Comparison of ENCODE assay signal across 8 cellular contexts in the genomic region with DNA sequence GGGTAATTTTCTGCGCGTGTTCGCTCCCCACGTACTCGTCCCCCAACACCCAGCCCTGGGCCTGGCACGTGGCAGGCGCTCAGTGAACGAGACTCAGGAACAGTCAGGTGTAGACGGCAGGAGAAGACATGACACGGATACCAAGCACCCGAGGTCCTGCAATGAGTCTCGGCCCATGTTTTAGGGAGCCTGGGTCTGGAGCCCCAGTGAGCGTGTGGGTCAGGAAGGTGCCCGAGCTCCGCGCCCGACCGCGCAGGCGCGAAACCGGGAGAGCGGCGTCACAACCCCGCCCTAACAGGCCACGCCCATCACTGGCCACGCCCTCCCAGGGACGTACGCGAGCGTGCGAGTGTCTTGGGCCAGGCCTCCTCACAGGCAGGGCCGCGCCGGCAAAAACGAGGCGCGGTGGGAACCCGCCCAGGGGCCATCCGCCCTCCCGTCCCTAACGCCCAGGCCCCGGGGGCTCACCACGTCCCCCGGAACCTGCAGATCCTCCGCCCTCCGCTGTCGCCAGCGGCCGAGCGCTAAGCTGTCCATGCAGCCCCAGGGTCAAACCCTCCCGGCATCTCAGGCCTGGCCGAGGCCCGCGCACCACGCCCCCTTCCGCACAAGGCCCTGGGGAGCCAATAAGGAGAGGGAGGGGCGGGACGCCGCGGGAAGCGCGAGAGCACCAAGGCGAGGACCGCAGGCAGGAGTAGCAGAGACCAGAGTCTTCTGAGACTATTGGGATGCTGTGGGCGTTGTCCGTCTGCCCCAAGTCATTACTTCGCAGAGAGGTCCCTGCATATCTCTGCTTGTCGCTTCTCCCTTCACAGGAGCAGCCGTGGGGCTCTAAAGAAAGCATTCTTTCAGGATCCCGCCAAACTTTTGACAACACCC. TPM values are rescaled to one million over a fixed set of nuclear protein-coding genes. Genes with fewer than 3 reads are reported as not detected.
DNase-seq lines count a peak whose midpoint lies in the region; ATAC-seq, FAIRE-seq and TF ChIP-seq lines count a peak whose summit lies in the region.

Gene C10orf143 (minus strand): TSS at position 595 of the 879 bp plus-strand sequence. CDS start 58 bp downstream, at position 537.

- intact Hi-C loops in naive thymus-derived CD4-positive, alpha-beta T cell (cut with micrococcal nuclease): loop anchor here (1.0 to 5.0 kb wide), 16 partner anchors 17 to 1984 kb away; partner anchors contain the start of genes BNIP3 (in 2 of the 2), GLRX3 (in 2 of the 2), MGMT (in 2 of the 2) and EBF3 (in 1 of the 2)

- H3K36me3 ChIP-seq in DOHH2 (ENCODE audit: control insufficient read depth, low read length) (peaks cover 15% of the 10 kb centered on the region), GM23248 (ENCODE audit: low read depth) (no peaks in the 10 kb centered on the region), Karpas-422 (ENCODE audit: insufficient read depth, low read length) (no peaks in the 10 kb centered on the region)
- H3K36me3 ChIP-seq in naive thymus-derived CD4-positive, alpha-beta T cell (ENCODE audit: control insufficient read depth in 2 of 3, insufficient read depth in 3 of 3, low read length in 3 of 3): no peaks in the 10 kb centered on the region

- peak within 1 kb of the TSS; percentile 90 to 99 (median 98) for H3K27ac Mint-ChIP-seq in naive thymus-derived CD4-positive, alpha-beta T cell
- peak within 1 kb of the TSS; percentile 92 for H3K27ac Mint-ChIP-seq in stimulated activated memory B cell treated with anti-CD40 and anti-IgM and Interleukin-4, amounts not matched to agents 10 μg/mL and 1 μg/mL and 100 μg/mL, for 72 hours

- H2AFZ ChIP-seq in GM23248 (peak within 1 kb of the TSS; percentile 96), Karpas-422 (ENCODE audit: low read length) (peak within 1 kb of the TSS; percentile 94; the same call in 1 of the 2 replicates)

- WGBS in GM23248 (ENCODE audit: low coverage in 1 of 2, low lambda C conversion rate in 2 of 2, missing lambda C conversion rate in 2 of 2), 2 experiments: 1% methylated on average over 45 to 53 of the region's 71 CpGs

- in situ Hi-C loops in GM23248 (cut with MboI): no loop called here

- H3K9me2 ChIP-seq in DOHH2 (replicated peaks; ENCODE audit: control insufficient read depth, low read length) (no peaks in the 10 kb centered on the region), GM23248 (ENCODE audit: insufficient read depth) (no peaks in the 10 kb centered on the region), Karpas-422 (replicated peaks; ENCODE audit: insufficient read depth, low read length) (no peaks in the 10 kb centered on the region)

- H3K4me3 ChIP-seq in DOHH2 (ENCODE audit: low read length): peak within 1 kb of the TSS; percentile 99
- H3K4me3 ChIP-seq in GM23248: peak within 1 kb of the TSS; percentile 89
- peak within 1 kb of the TSS; percentile 99 for H3K4me3 ChIP-seq in Karpas-422 (ENCODE audit: low read length)
- peak within 1 kb of the TSS; percentile 100 for H3K4me3 ChIP-seq in naive thymus-derived CD4-positive, alpha-beta T cell (ENCODE audit: low read length)

- peak; percentile 89 for ATAC-seq in naive thymus-derived CD4-positive, alpha-beta T cell
- ATAC-seq in stimulated activated memory B cell treated with anti-CD40 and anti-IgM and Interleukin-4, amounts not matched to agents 10 μg/mL and 1 μg/mL and 100 μg/mL, for 72 hours: peak; percentile 93

- DNase-seq in GM23248: peak; percentile 99
- DNase-seq in Karpas-422: peak; percentile 99
- peak; percentile 88 for DNase-seq in RCC 7860 (ENCODE audit: low spot score)
- DNase-seq in activated T-helper 1 cell treated with anti-CD3 and anti-CD28 coated beads, Interleukin-2, amount 50 U/mL, for 16 hours (ENCODE audit: low read depth in 1 of 2, low spot score in 1 of 2): peak; percentile 97 to 98
- peak; percentile 98 for DNase-seq in fibroblast of gingiva (ENCODE audit: low read depth)
- peak; percentile 96 to 100 (median 99) for DNase-seq in naive thymus-derived CD4-positive, alpha-beta T cell

- H3F3A ChIP-seq in DOHH2 (ENCODE audit: control insufficient read depth, insufficient read depth) (no peaks in the 10 kb centered on the region), GM23248 (ENCODE audit: insufficient read depth) (0 out of 2 replicates have a peak, but pooled peaks cover 4% of the 10 kb centered on the region)

- peaks cover 49% of the 10 kb centered on the region for H3K79me2 ChIP-seq in DOHH2 (ENCODE audit: control insufficient read depth, low read length)
- H3K79me2 ChIP-seq in GM23248 (ENCODE audit: insufficient read depth): peaks cover 20% of the 10 kb centered on the region
- peaks cover 31% of the 10 kb centered on the region for H3K79me2 ChIP-seq in Karpas-422 (ENCODE audit: low read length)

- H3K27ac ChIP-seq in DOHH2 (ENCODE audit: low read depth, low read length) (peak within 1 kb of the TSS; percentile 74), GM23248 (peak within 1 kb of the TSS; percentile 93), Karpas-422 (ENCODE audit: low read length) (peak within 1 kb of the TSS; percentile 75)
- peak within 1 kb of the TSS; percentile 88 for H3K27ac ChIP-seq in naive thymus-derived CD4-positive, alpha-beta T cell (ENCODE audit: low read depth, low read length)

- peak; percentile 2 for FAIRE-seq in RCC 7860 (lab: Jason Lieb, UNC)

- peaks cover 27 to 67% (median 53%) of the 10 kb centered on the region in 7 donors for H3K4me1 Mint-ChIP-seq in naive thymus-derived CD4-positive, alpha-beta T cell
- H3K4me1 Mint-ChIP-seq in stimulated activated memory B cell treated with anti-CD40 and anti-IgM and Interleukin-4, amounts not matched to agents 10 μg/mL and 1 μg/mL and 100 μg/mL, for 72 hours: peaks cover 52% of the 10 kb centered on the region

- H3K27me3 Mint-ChIP-seq in naive thymus-derived CD4-positive, alpha-beta T cell: no peaks in the 10 kb centered on the region
- no peaks in the 10 kb centered on the region for H3K27me3 Mint-ChIP-seq in stimulated activated memory B cell treated with anti-CD40 and anti-IgM and Interleukin-4, amounts not matched to agents 10 μg/mL and 1 μg/mL and 100 μg/mL, for 72 hours

- H3K9ac ChIP-seq in GM23248 (peak within 1 kb of the TSS; percentile 95), Karpas-422 (ENCODE audit: low read length) (peak within 1 kb of the TSS; percentile 98)

- H3K4me3 Mint-ChIP-seq in naive thymus-derived CD4-positive, alpha-beta T cell: peak within 1 kb of the TSS; percentile 90 to 99 (median 98)
- H3K4me3 Mint-ChIP-seq in stimulated activated memory B cell treated with anti-CD40 and anti-IgM and Interleukin-4, amounts not matched to agents 10 μg/mL and 1 μg/mL and 100 μg/mL, for 72 hours: peak within 1 kb of the TSS; percentile 97

- H3K4me2 ChIP-seq in DOHH2 (ENCODE audit: low read length) (peak within 1 kb of the TSS; percentile 91), GM23248 (ENCODE audit: unreplicated experiment) (peak within 1 kb of the TSS; percentile 98), Karpas-422 (ENCODE audit: low read depth, low read length, poor library complexity, severe bottlenecking) (peak within 1 kb of the TSS; percentile 84)

- CTCF ChIA-PET in naive thymus-derived CD4-positive, alpha-beta T cell (lab: Charles Lee): interaction anchor here (0.6 to 4.0 kb wide), 12 partner anchors 17 to 1898 kb away, joined by 3 to 19 read pairs (median 4); partner anchors contain the start of gene GLRX3

- TF ChIP-seq CTCF in DOHH2 (IDR thresholded peaks at IDR 0.05; ENCODE audit: low read depth, low read length, poor library complexity, severe bottlenecking): no peak

- POLR2A ChIA-PET in naive thymus-derived CD4-positive, alpha-beta T cell (lab: Charles Lee): interaction anchor here (0.6 to 3.7 kb wide), 16 partner anchors 11 to 1075 kb away, joined by 3 to 74 read pairs (median 6); partner anchors contain the start of genes GLRX3 and MGMT

- H3K4me1 ChIP-seq in DOHH2 (ENCODE audit: control insufficient read depth, low read length): peaks cover 33% of the 10 kb centered on the region
- peaks cover 6% of the 10 kb centered on the region for H3K4me1 ChIP-seq in GM23248 (ENCODE audit: insufficient read depth)
- peaks cover 21% of the 10 kb centered on the region for H3K4me1 ChIP-seq in Karpas-422 (ENCODE audit: low read length)
- peaks cover 19 to 21% of the 10 kb centered on the region in 2 donors for H3K4me1 ChIP-seq in naive thymus-derived CD4-positive, alpha-beta T cell (ENCODE audit: control insufficient read depth in 2 of 2, insufficient read depth in 2 of 2, low read length in 2 of 2)

- H3K9me3 ChIP-seq in DOHH2 (ENCODE audit: control insufficient read depth, insufficient read depth, low read length): no peaks in the 10 kb centered on the region
- no peaks in the 10 kb centered on the region for H3K9me3 ChIP-seq in GM23248 (ENCODE audit: low read depth)
- H3K9me3 ChIP-seq in Karpas-422 (ENCODE audit: low read length): no peaks in the 10 kb centered on the region
- H3K9me3 ChIP-seq in naive thymus-derived CD4-positive, alpha-beta T cell (ENCODE audit: control insufficient read depth in 2 of 3, low read length in 3 of 3): no peaks in the 10 kb centered on the region

- peaks cover 0 to 12% (median 0%) of the 10 kb centered on the region in 5 donors for H3K36me3 Mint-ChIP-seq in naive thymus-derived CD4-positive, alpha-beta T cell
- H3K36me3 Mint-ChIP-seq in stimulated activated memory B cell treated with anti-CD40 and anti-IgM and Interleukin-4, amounts not matched to agents 10 μg/mL and 1 μg/mL and 100 μg/mL, for 72 hours: peaks cover 12% of the 10 kb centered on the region

- H3K27me3 ChIP-seq in DOHH2 (ENCODE audit: control insufficient read depth, low read length) (no peaks in the 10 kb centered on the region), GM23248 (replicated peaks; ENCODE audit: insufficient read depth) (no peaks in the 10 kb centered on the region), Karpas-422 (ENCODE audit: low read length) (no peaks in the 10 kb centered on the region)
- H3K27me3 ChIP-seq in naive thymus-derived CD4-positive, alpha-beta T cell (ENCODE audit: control insufficient read depth in 2 of 2, insufficient read depth in 2 of 2, low read length in 2 of 2): no peaks in the 10 kb centered on the region

- H4K20me1 ChIP-seq in DOHH2 (ENCODE audit: control insufficient read depth, insufficient read depth, low read depth, low read length): no peaks in the 10 kb centered on the region
- no peaks in the 10 kb centered on the region for H4K20me1 ChIP-seq in GM23248 (ENCODE audit: insufficient read depth)
- no peaks in the 10 kb centered on the region for H4K20me1 ChIP-seq in Karpas-422 (ENCODE audit: insufficient read depth, low read depth, low read length)

- H3K9me3 Mint-ChIP-seq in naive thymus-derived CD4-positive, alpha-beta T cell: peaks cover 0 to 2% (median 0%) of the 10 kb centered on the region in 11 donors
- H3K9me3 Mint-ChIP-seq in stimulated activated memory B cell treated with anti-CD40 and anti-IgM and Interleukin-4, amounts not matched to agents 10 μg/mL and 1 μg/mL and 100 μg/mL, for 72 hours: no peaks in the 10 kb centered on the region

RNA-seq across cellular contexts. Expression of gene C10orf143, which starts in this region (rescaled TPM):
- total RNA-seq in GM23248 (2014; rRNA removed; shearing (Covaris generic)): 0.76 TPM in 1 of 2 replicates, not detected in the other
- polyA plus RNA-seq in GM23248 (2016; fragmentation: Nextera tagmentation; extraction: Ambion mirVana): 4.2 and 5.4 TPM in 2 replicates
- total RNA-seq in Karpas-422 (2014; rRNA removed; shearing (Covaris generic); ENCODE audit: low replicate concordance): 0.75 and 3.9 TPM in 2 replicates
- 10 to 100 TPM in 3 of 5 experiments, 1 to 10 TPM in 2; 2.6 to 12.5 (median 10.2) TPM for total RNA-seq in naive thymus-derived CD4-positive, alpha-beta T cell
- polyA plus RNA-seq in naive thymus-derived CD4-positive, alpha-beta T cell: 10 to 100 TPM; 25.2 to 36.5 TPM

Comparison
In these comparisons a context has a peak if more than half of its experiments do, and no peak if none do; other contexts are left out.
1. Peak in every context shown above with its lines: DNase-seq, ATAC-seq, H3K4me3 ChIP-seq and H3K27ac ChIP-seq.